14 cellular contexts compared by ENCODE assay signal in genomic region chr11:46298699-46299424, GRCh38. TPM values are rescaled to one million over a fixed set of nuclear protein-coding genes. Genes with fewer than 3 reads are reported as not detected.
A peak's percentile ranks its signal among the peaks of the same experiment; 100 is the strongest.
DNase-seq lines count a peak whose midpoint lies in the region; ATAC-seq, FAIRE-seq and TF ChIP-seq lines count a peak whose summit lies in the region.
"Had no signal": no experiment of that assay in that cellular context is flagged by ENCODE, and none has a peak within 500 bp of the region (broad histone marks: within the 10 kb centered on the region; RNA-seq: fewer than 3 reads in every experiment).

No MANE protein-coding gene starts in this region.

- no peaks in the 10 kb centered on the region for H3K36me3 Mint-ChIP-seq in activated CD4-positive, alpha-beta T cell treated with anti-CD3 and anti-CD28 coated beads for 36 hours (ENCODE audit: low read depth)

- POLR2A ChIA-PET in PC-3 (lab: Charles Lee; ENCODE audit: unreplicated experiment) (interaction anchor here (0.5 to 0.6 kb wide), 3 partner anchors 29 to 282 kb away, joined by 3 to 11 read pairs (median 5); no protein-coding TSS in a partner anchor), endothelial cell of umbilical vein (lab: Charles Lee) (no interaction called here)
- POLR2A ChIA-PET in activated CD4-positive, alpha-beta T cell treated with anti-CD3 and anti-CD28 coated beads for 36 hours (lab: Charles Lee) = no interaction called here

- BruUV-seq in PC-3 (replicated peaks; lab: Mats Ljungman, UMichigan) (no TSS peak), endothelial cell of umbilical vein (replicated peaks; lab: Mats Ljungman, UMichigan) (no TSS peak)

- H4K20me1 ChIP-seq in PC-3 (ENCODE audit: low read length) (no peaks in the 10 kb centered on the region), endothelial cell of umbilical vein (replicated peaks; ENCODE audit: control insufficient read depth, extremely low read depth, insufficient read depth, low read length) (no peaks in the 10 kb centered on the region)

- H3K4me3 ChIP-seq in PC-3 (ENCODE audit: low read length) (peak overlapping the region; percentile 36; the same call in 1 of the 2 replicates), endothelial cell of umbilical vein (replicated peaks in 1 of 3; ENCODE audit: insufficient read depth in 1 of 3, low read depth in 1 of 3, low read length in 3 of 3) (no peak overlapping the region)

- TF ChIP-seq POLR2A in endothelial cell of umbilical vein (IDR thresholded peaks at IDR 0.05; ENCODE audit: low read depth, low read length) = no peak

- H3K27me3 ChIP-seq in PC-3 (ENCODE audit: low read length) = no peaks in the 10 kb centered on the region
- no peaks in the 10 kb centered on the region for H3K27me3 ChIP-seq in endothelial cell of umbilical vein (ENCODE audit: control insufficient read depth in 2 of 2, insufficient read depth in 2 of 2, low read length in 2 of 2)

- DNase-seq in ELR (ENCODE audit: low read depth) = peak; percentile 93
- DNase-seq in PC-3 = peak; percentile 80
- no peak for DNase-seq in endothelial cell of umbilical vein (ENCODE audit: low read depth, low spot score)
- no peak for DNase-seq in sciatic nerve (ENCODE audit: low spot score)
- no peak for DNase-seq in dermis blood vessel endothelial cell
- no peak for DNase-seq in NCI-H2171 treated with DMSO at 0.1 percent for 48 hours (lab: John Stamatoyannopoulos, UW)
- DNase-seq in activated CD4-positive, alpha-beta T cell treated with anti-CD3 and anti-CD28 coated beads for 36 hours = no peak
- no peak for DNase-seq in KG1 (lab: John Stamatoyannopoulos, UW)
- DNase-seq: activated naive CD8-positive, alpha-beta T cell treated with anti-CD3 and anti-CD28 coated beads, Interleukin-2, amount 50 U/mL, for 24 hours; NCI-H1092; T-helper 1 cell had no signal

- H3K9me3 Mint-ChIP-seq in activated CD4-positive, alpha-beta T cell treated with anti-CD3 and anti-CD28 coated beads for 36 hours (ENCODE audit: low read depth) = no peaks in the 10 kb centered on the region
- H3K9me3 Mint-ChIP-seq: activated naive CD8-positive, alpha-beta T cell treated with anti-CD3 and anti-CD28 coated beads, Interleukin-2, amount 50 U/mL, for 24 hours; neural crest cell had no signal

- dilution Hi-C loops in endothelial cell of umbilical vein (cut with MboI; ENCODE audit: extremely low pct_ligation_motif_present, low sequenced_read_pairs) = no loop called here

- peak overlapping the region; percentile 83 for H3K27ac ChIP-seq in PC-3 (ENCODE audit: low read length)
- H3K27ac ChIP-seq in endothelial cell of umbilical vein (ENCODE audit: insufficient read depth, low read depth, low read length) = no peak overlapping the region
- H3K27ac ChIP-seq: epithelial cell of prostate had no signal

- CTCF ChIA-PET in PC-3 (lab: Charles Lee) = interaction anchor here (0.5 to 0.9 kb wide), 4 partner anchors 22 to 1145 kb away, joined by 4 to 7 read pairs (median 5); no protein-coding TSS in a partner anchor
- CTCF ChIA-PET in endothelial cell of umbilical vein (lab: Charles Lee) = interaction anchor here (0.9 to 5.9 kb wide), 3 partner anchors 9 to 56 kb away, joined by 3 to 53 read pairs (median 5); no protein-coding TSS in a partner anchor
- CTCF ChIA-PET in activated CD4-positive, alpha-beta T cell treated with anti-CD3 and anti-CD28 coated beads for 36 hours (lab: Charles Lee) = interaction anchor here (0.9 to 1.7 kb wide), 4 partner anchors 8 to 59 kb away, joined by 3 to 7 read pairs (median 3); no protein-coding TSS in a partner anchor

- H3K4me1 Mint-ChIP-seq in activated CD4-positive, alpha-beta T cell treated with anti-CD3 and anti-CD28 coated beads for 36 hours = peaks cover 12% of the 10 kb centered on the region
- H3K4me1 Mint-ChIP-seq: neural crest cell had no signal

- H2AFZ ChIP-seq in PC-3 (ENCODE audit: low read length) (peak overlapping the region; percentile 72), endothelial cell of umbilical vein (ENCODE audit: low read depth, low read length) (no peak overlapping the region)

- intact Hi-C loops in PC-3 (cut with micrococcal nuclease) (no loop called here), endothelial cell of umbilical vein (cut with micrococcal nuclease) (loop anchor here (5.0 kb wide), 1 partner anchor 177 kb away; the partner anchor contains the start of gene PHF21A), sciatic nerve (cut with DNase I) (no loop called here)
- intact Hi-C loops in activated CD4-positive, alpha-beta T cell treated with anti-CD3 and anti-CD28 coated beads for 36 hours (cut with DNase I, micrococcal nuclease) = loop anchor here in 1 of 2 experiments (5.0 kb wide), 1 partner anchor 172 kb away; no protein-coding TSS in a partner anchor

- no peak overlapping the region; the same call in 1 of the 2 replicates for H3K9ac ChIP-seq in PC-3 (ENCODE audit: low read length)
- no peak overlapping the region for H3K9ac ChIP-seq in endothelial cell of umbilical vein (replicated peaks; ENCODE audit: extremely low read depth, insufficient read depth, low read length)

- H3K4me2 ChIP-seq in PC-3 (ENCODE audit: low read length) (peak overlapping the region; percentile 78), endothelial cell of umbilical vein (ENCODE audit: insufficient read depth, low read length) (no peak overlapping the region)

- H3K27me3 Mint-ChIP-seq in activated CD4-positive, alpha-beta T cell treated with anti-CD3 and anti-CD28 coated beads for 36 hours = peaks cover 10% of the 10 kb centered on the region

- no peaks in the 10 kb centered on the region for H3K9me1 ChIP-seq in endothelial cell of umbilical vein (replicated peaks; ENCODE audit: control insufficient read depth, extremely low read depth, insufficient read depth, low read length)

- peaks cover 6% of the 10 kb centered on the region for H3F3A ChIP-seq in PC-3 (ENCODE audit: low read length, unreplicated experiment)

- FAIRE-seq in endothelial cell of umbilical vein (lab: Jason Lieb, UNC) = no peak
- FAIRE-seq: keratinocyte had no signal

- TF ChIP-seq CTCF in PC-3 (conservative IDR thresholded peaks at IDR 0.05; ENCODE audit: low read depth, low read length) = no peak
- no peak for TF ChIP-seq CTCF in endothelial cell of umbilical vein (IDR thresholded peaks at IDR 0.05; ENCODE audit: extremely low read depth in 1 of 2, insufficient read depth in 1 of 2, low read depth in 1 of 2, low read length in 2 of 2)

- H3K27ac Mint-ChIP-seq in activated CD4-positive, alpha-beta T cell treated with anti-CD3 and anti-CD28 coated beads for 36 hours = no peak overlapping the region
- H3K27ac Mint-ChIP-seq: activated naive CD8-positive, alpha-beta T cell treated with anti-CD3 and anti-CD28 coated beads, Interleukin-2, amount 50 U/mL, for 24 hours had no signal

- H3K4me1 ChIP-seq in PC-3 (ENCODE audit: insufficient read depth, low read length) (peaks cover 44% of the 10 kb centered on the region), endothelial cell of umbilical vein (ENCODE audit: control insufficient read depth, extremely low read depth, insufficient read depth, low read length) (peaks cover 19% of the 10 kb centered on the region)

- no peak overlapping the region for H3K4me3 Mint-ChIP-seq in activated CD4-positive, alpha-beta T cell treated with anti-CD3 and anti-CD28 coated beads for 36 hours
- H3K4me3 Mint-ChIP-seq: activated naive CD8-positive, alpha-beta T cell treated with anti-CD3 and anti-CD28 coated beads, Interleukin-2, amount 50 U/mL, for 24 hours; neural crest cell had no signal

- H3K36me3 ChIP-seq in PC-3 (ENCODE audit: low read depth, low read length) (no peaks in the 10 kb centered on the region), endothelial cell of umbilical vein (ENCODE audit: control insufficient read depth in 2 of 2, extremely low read depth in 1 of 2, insufficient read depth in 2 of 2, low read length in 2 of 2) (no peaks in the 10 kb centered on the region)

- H3K9me2 ChIP-seq in PC-3 (replicated peaks; ENCODE audit: low read length) = no peaks in the 10 kb centered on the region

- peak; percentile 72 for ATAC-seq in PC-3
- ATAC-seq in sciatic nerve = peak; percentile 36
- ATAC-seq in activated CD4-positive, alpha-beta T cell treated with anti-CD3 and anti-CD28 coated beads for 36 hours = no peak
- ATAC-seq: activated naive CD8-positive, alpha-beta T cell treated with anti-CD3 and anti-CD28 coated beads, Interleukin-2, amount 50 U/mL, for 24 hours had no signal

- no peaks in the 10 kb centered on the region for H3K79me2 ChIP-seq in PC-3 (ENCODE audit: low read length)
- no peaks in the 10 kb centered on the region for H3K79me2 ChIP-seq in endothelial cell of umbilical vein (ENCODE audit: control insufficient read depth, insufficient read depth, low read length)

- H3K9me3 ChIP-seq in PC-3 (ENCODE audit: low read length) = no peaks in the 10 kb centered on the region
- no peaks in the 10 kb centered on the region for H3K9me3 ChIP-seq in endothelial cell of umbilical vein (replicated peaks; ENCODE audit: control insufficient read depth, insufficient read depth, low read length)

RNA-seq across cellular contexts. Expression of gene CREB3L1, which starts 21.4 kb away (rescaled TPM):
- total RNA-seq in PC-3 (2014; rRNA removed) = 1.1 and 1.4 TPM in 2 replicates
- 0.78 and 0.84 TPM in 2 replicates for total RNA-seq in endothelial cell of umbilical vein
- polyA plus RNA-seq in endothelial cell of umbilical vein = 0.22 and 0.23 TPM in 2 replicates
- 0.34 and 0.41 TPM in 2 replicates for polyA plus RNA-seq in endothelial cell of umbilical vein (2011; cell fraction: cytosol; rRNA removed)
- polyA plus RNA-seq in endothelial cell of umbilical vein (2011; cell fraction: nucleus; rRNA removed) = 0.13 and 0.20 TPM in 2 replicates
- polyA plus RNA-seq in endothelial cell of umbilical vein (2012) = 0.68 and 1.3 TPM in 2 replicates
- 0.19 and 1.5 TPM in 2 replicates for polyA minus RNA-seq in endothelial cell of umbilical vein
- polyA minus RNA-seq in endothelial cell of umbilical vein (2011; cell fraction: cytosol; rRNA and poly(A)+ RNA removed) = 2.8 TPM
- polyA minus RNA-seq in endothelial cell of umbilical vein (2011; cell fraction: nucleus; rRNA and poly(A)+ RNA removed) = not detected in 2 replicates
- total RNA-seq in sciatic nerve = 20.8 TPM
- total RNA-seq in dermis blood vessel endothelial cell = 0.33 and 0.68 TPM in 2 replicates
- under 1 TPM in 1 of 2 experiments, not detected in 1; 0.19 TPM for total RNA-seq in activated CD4-positive, alpha-beta T cell treated with anti-CD3 and anti-CD28 coated beads for 36 hours
- polyA plus RNA-seq: keratinocyte had no signal

RNA-seq across cellular contexts. Expression of gene DGKZ, which starts 48.4 kb away (rescaled TPM):
- 70.2 and 91.0 TPM in 2 replicates for total RNA-seq in PC-3 (2014; rRNA removed)
- 87.1 and 88.8 TPM in 2 replicates for total RNA-seq in endothelial cell of umbilical vein
- polyA plus RNA-seq in endothelial cell of umbilical vein = 127 and 170 TPM in 2 replicates
- 69.0 and 76.0 TPM in 2 replicates for polyA plus RNA-seq in endothelial cell of umbilical vein (2011; cell fraction: cytosol; rRNA removed)
- polyA plus RNA-seq in endothelial cell of umbilical vein (2011; cell fraction: nucleus; rRNA removed) = 204 and 251 TPM in 2 replicates
- polyA plus RNA-seq in endothelial cell of umbilical vein (2012) = 59.6 and 63.6 TPM in 2 replicates
- polyA minus RNA-seq in endothelial cell of umbilical vein = 55.0 and 79.1 TPM in 2 replicates
- 71.7 TPM for polyA minus RNA-seq in endothelial cell of umbilical vein (2011; cell fraction: cytosol; rRNA and poly(A)+ RNA removed)
- 47.8 and 91.7 TPM in 2 replicates for polyA minus RNA-seq in endothelial cell of umbilical vein (2011; cell fraction: nucleus; rRNA and poly(A)+ RNA removed)
- total RNA-seq in sciatic nerve = 45.5 TPM
- 79.8 and 86.2 TPM in 2 replicates for total RNA-seq in dermis blood vessel endothelial cell
- total RNA-seq in activated CD4-positive, alpha-beta T cell treated with anti-CD3 and anti-CD28 coated beads for 36 hours = 100 to 1,000 TPM in 1 of 2 experiments, 10 to 100 TPM in 1; 87.6 to 101 TPM

Comparison
In these comparisons a context has a peak if more than half of its experiments do, and no peak if none do; other contexts are left out.
1. DNase-seq: peak in ELR (single experiment) and PC-3 (single experiment); none in endothelial cell of umbilical vein (single experiment), sciatic nerve (single experiment), dermis blood vessel endothelial cell (single experiment), NCI-H2171 treated with DMSO at 0.1 percent for 48 hours (single experiment), activated CD4-positive, alpha-beta T cell treated with anti-CD3 and anti-CD28 coated beads for 36 hours (single experiment) and KG1 (single experiment).